In the genomic region with DNA sequence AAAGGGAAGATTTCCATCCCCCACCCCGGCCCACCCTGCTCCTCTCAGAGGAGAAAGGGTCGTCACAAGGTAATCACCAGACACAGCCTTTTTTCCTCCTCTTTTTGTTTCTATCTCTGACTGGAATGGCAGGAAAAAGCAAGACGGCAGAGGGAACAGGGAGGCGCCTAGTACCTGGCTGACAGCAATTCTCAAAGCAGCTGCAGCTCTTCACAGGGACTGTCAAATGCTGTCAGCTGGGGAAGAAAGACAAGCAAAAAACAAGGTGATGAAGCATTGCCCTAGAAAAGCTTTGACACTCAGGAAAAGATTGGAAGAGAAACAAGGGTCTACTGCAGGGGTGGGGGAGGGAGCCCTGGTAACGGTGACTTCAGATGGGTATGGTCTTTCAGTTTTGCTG, we compare ENCODE assay signal across 19 cellular contexts. TPM values are rescaled to one million over a fixed set of nuclear protein-coding genes. Genes with fewer than 3 reads are reported as not detected.
DNase-seq lines count a peak whose midpoint lies in the region; ATAC-seq and TF ChIP-seq lines count a peak whose summit lies in the region.
"Had no signal": no experiment of that assay in that cellular context is flagged by ENCODE, and none has a peak within 500 bp of the region (broad histone marks: within the 10 kb centered on the region; RNA-seq: fewer than 3 reads in every experiment).

No MANE protein-coding gene starts in this region.

- intact Hi-C loops in transverse colon (cut with DNase I; ENCODE audit: low total_unique reads) = no loop called here

- H3K9me3 Mint-ChIP-seq in brain = no peaks in the 10 kb centered on the region
- H3K9me3 Mint-ChIP-seq: CD4-positive, CD25-positive, alpha-beta regulatory T cell; CD8-positive, alpha-beta memory T cell; IgD-negative memory B cell had no signal

- H3K4me3 ChIP-seq in transverse colon = no peak overlapping the region

- no peak for TF ChIP-seq EP300 in transverse colon (IDR thresholded peaks at IDR 0.05; ENCODE audit: low read depth)

- H3K27ac ChIP-seq in VCaP (peak overlapping the region; percentile 57; the same call in 1 of the 2 replicates), transverse colon (no peak overlapping the region)

- H3K4me1 Mint-ChIP-seq in brain = peaks cover 26% of the 10 kb centered on the region
- H3K4me1 Mint-ChIP-seq: CD8-positive, alpha-beta memory T cell had no signal

- 81 to 88% methylated on average over 3 to 5 of the region's 5 CpGs for WGBS in transverse colon (ENCODE audit: low coverage in 1 of 2), 2 donors

- peak overlapping the region in 4 of 5 experiments; percentile 54 to 81 (median 66) for H3K27ac Mint-ChIP-seq in brain
- H3K27ac Mint-ChIP-seq: CD4-positive, CD25-positive, alpha-beta regulatory T cell; CD8-positive, alpha-beta memory T cell; IgD-negative memory B cell had no signal

- in situ Hi-C loops in transverse colon (cut with MboI; ENCODE audit: low pct_ligation_motif_present in 1 of 4, low pct_unique_long_range_greater_than_20kb in 1 of 4, low sequenced_read_pairs in 3 of 4) = no loop called here

- peaks cover 2% of the 10 kb centered on the region for H3K27me3 Mint-ChIP-seq in brain
- H3K27me3 Mint-ChIP-seq: CD4-positive, CD25-positive, alpha-beta regulatory T cell; IgD-negative memory B cell had no signal

- no peak for ATAC-seq in GM21515 (IDR thresholded peaks at IDR 0.05; ENCODE audit: unreplicated experiment)
- ATAC-seq: HepG2 had no signal

- H3K4me3 Mint-ChIP-seq in brain = no peak overlapping the region
- H3K4me3 Mint-ChIP-seq: CD4-positive, CD25-positive, alpha-beta regulatory T cell; CD8-positive, alpha-beta memory T cell; IgD-negative memory B cell had no signal

- H3K4me1 ChIP-seq in transverse colon = peaks cover 0 to 2% (median 0%) of the 10 kb centered on the region in 4 donors

- no peaks in the 10 kb centered on the region for H3K9me3 ChIP-seq in transverse colon
- H3K9me3 ChIP-seq: BE2C had no signal

- H3K36me3 Mint-ChIP-seq in brain = peaks cover 83% of the 10 kb centered on the region

- TF ChIP-seq CTCF in VCaP (conservative IDR thresholded peaks at IDR 0.05) (no peak), brain (conservative IDR thresholded peaks at IDR 0.05) (no peak), transverse colon (IDR thresholded peaks at IDR 0.05) (no peak)

- DNase-seq in mesenteric fat pad (ENCODE audit: low spot score) (peak; percentile 28), putamen (ENCODE audit: low spot score) (peak; percentile 64), NCI-H2107 (lab: John Stamatoyannopoulos, UW) (no peak), transverse colon (no peak)
- DNase-seq: ACHN; BE2C; C1 segment of cervical spinal cord; CD4-positive, CD25-positive, alpha-beta regulatory T cell; CD8-positive, alpha-beta memory T cell; COR-L47; DMS79; GDM1; GOT3; H7 had no signal

- no peak for TF ChIP-seq POLR2A in transverse colon (IDR thresholded peaks at IDR 0.05)

- H3K27me3 ChIP-seq in transverse colon = no peaks in the 10 kb centered on the region
- H3K27me3 ChIP-seq: BE2C had no signal

- peaks cover 0 to 19% (median 0%) of the 10 kb centered on the region in 4 donors for H3K36me3 ChIP-seq in transverse colon

RNA-seq across cellular contexts. Expression of a gene that starts 52.7 kb away (rescaled TPM):
- 68.0 TPM for polyA plus RNA-seq in brain (ENCODE audit: insufficient read depth, low read depth, low replicate concordance)
- total RNA-seq in mesenteric fat pad (70.1 TPM), transverse colon (10 to 100 TPM; 18.9 to 39.6 (median 22.2) TPM)

Comparison
In these comparisons a context has a peak if more than half of its experiments do, and no peak if none do; other contexts are left out.
1. DNase-seq: peak in mesenteric fat pad (single experiment) and putamen (single experiment); none in NCI-H2107 (single experiment) and transverse colon (single experiment).